ENCODE assay signal across 7 cellular contexts in genomic region chr11:10659339-10660216, GRCh38. TPM values are rescaled to one million over a fixed set of nuclear protein-coding genes. Genes with fewer than 3 reads are reported as not detected.
DNase-seq lines count a peak whose midpoint lies in the region; ATAC-seq and TF ChIP-seq lines count a peak whose summit lies in the region.

No MANE protein-coding gene starts in this region.

- H4K20me1 ChIP-seq in SK-N-SH (ENCODE audit: insufficient read depth) = no peaks in the 10 kb centered on the region

- no peaks in the 10 kb centered on the region for H3K9me2 ChIP-seq in SK-N-SH

- H3K36me3 ChIP-seq in SK-N-SH (replicated peaks in 1 of 2; ENCODE audit: control insufficient read depth in 1 of 2, insufficient read depth in 2 of 2, low read length in 1 of 2) (no peaks in the 10 kb centered on the region), gastroesophageal sphincter (no peaks in the 10 kb centered on the region)

- CTCF ChIA-PET in SK-N-SH (lab: Yijun Ruan, JAX) = interaction anchor here (0.7 kb wide), 1 partner anchor 354 kb away, joined by 3 read pairs; the partner anchor contains the start of gene ADM

- H2AFZ ChIP-seq in SK-N-SH (ENCODE audit: low read depth) = peak overlapping the region; percentile 77

- DNase-seq in HCEC 1CT = peak; percentile 98
- DNase-seq in SK-N-SH = no peak
- DNase-seq in Ammon's horn (ENCODE audit: low spot score) = no peak
- DNase-seq in stimulated activated CD4-positive, alpha-beta T cell treated with anti-CD3 and anti-CD28 coated beads, Interleukin-12 subunit alpha, Interleukin-12 subunit beta, amount 100 ng/mL, for 4 hours = no peak

- H3K4me2 ChIP-seq in SK-N-SH = peak overlapping the region; percentile 29; the same call in 1 of the 2 replicates

- H3K27ac ChIP-seq in SK-N-SH (ENCODE audit: low read depth in 2 of 2, low read length in 1 of 2) (peak overlapping the region in 1 of 2 experiments; percentile 70; a peak in 2 of 4 replicates), gastroesophageal sphincter (peak overlapping the region; percentile 80 to 93 (median 86)), skin epidermis (peak overlapping the region in 19 of 21 experiments; percentile 38 to 88 (median 71))

- POLR2A ChIA-PET in SK-N-SH (lab: Yijun Ruan, JAX) = no interaction called here

- peaks cover 12% of the 10 kb centered on the region for H3F3A ChIP-seq in SK-N-SH (replicated peaks; ENCODE audit: insufficient read depth)

- TF ChIP-seq CTCF in SK-N-SH (IDR thresholded peaks at IDR 0.05) (no peak), gastroesophageal sphincter (IDR thresholded peaks at IDR 0.05) (peak in 1 of 4 experiments; percentile 11)

- 58% methylated on average over 11 of the region's 13 CpGs for WGBS in SK-N-SH (ENCODE audit: low lambda C conversion rate)
- WGBS in gastroesophageal sphincter (ENCODE audit: low coverage in 1 of 2), 2 donors = 13 to 24% methylated on average over 3 to 9 of the region's 13 CpGs

- H3K27me3 ChIP-seq in SK-N-SH (ENCODE audit: insufficient read depth) (no peaks in the 10 kb centered on the region), gastroesophageal sphincter (no peaks in the 10 kb centered on the region)

- H3K9ac ChIP-seq in SK-N-SH = peak overlapping the region; percentile 11; the same call in 1 of the 2 replicates

- ATAC-seq in gastroesophageal sphincter (peak; percentile 86), HG02678 (IDR thresholded peaks at IDR 0.05; ENCODE audit: unreplicated experiment) (no peak)

- H3K4me3 ChIP-seq in SK-N-SH (ENCODE audit: low read depth in 2 of 2, low read length in 1 of 2) (no peak overlapping the region), gastroesophageal sphincter (peak overlapping the region in 1 of 2 donors; percentile 3), skin epidermis (no peak overlapping the region)

- no peak for TF ChIP-seq POLR2A in gastroesophageal sphincter (IDR thresholded peaks at IDR 0.05)

- peaks cover 2 to 26% of the 10 kb centered on the region in 2 experiments; a peak in 3 of 4 replicates for H3K4me1 ChIP-seq in SK-N-SH (ENCODE audit: control insufficient read depth in 1 of 2, insufficient read depth in 2 of 2, low read depth in 1 of 2, low read length in 1 of 2)
- H3K4me1 ChIP-seq in gastroesophageal sphincter = peaks cover 44 to 100% (median 67%) of the 10 kb centered on the region in 3 donors

- no peak for TF ChIP-seq RAD21 in SK-N-SH (IDR thresholded peaks at IDR 0.05; ENCODE audit: low read length)

- no peaks in the 10 kb centered on the region for H3K9me3 ChIP-seq in SK-N-SH
- no peaks in the 10 kb centered on the region for H3K9me3 ChIP-seq in gastroesophageal sphincter

- TF ChIP-seq EP300 in SK-N-SH (IDR thresholded peaks at IDR 0.05; ENCODE audit: borderline replicate concordance in 1 of 2, low read depth in 1 of 2, low read length in 1 of 2) = peak in 1 of 2 experiments; percentile 53; a peak in 1 of 4 replicates
- TF ChIP-seq EP300 in gastroesophageal sphincter (IDR thresholded peaks at IDR 0.05) = no peak

- no peaks in the 10 kb centered on the region for H3K79me2 ChIP-seq in SK-N-SH (ENCODE audit: insufficient read depth)

TF ChIP-seq in SK-N-SH, 30 proteins besides CTCF, POLR2A, EP300 and RAD21:
- TF ChIP-seq, protein P1, sequence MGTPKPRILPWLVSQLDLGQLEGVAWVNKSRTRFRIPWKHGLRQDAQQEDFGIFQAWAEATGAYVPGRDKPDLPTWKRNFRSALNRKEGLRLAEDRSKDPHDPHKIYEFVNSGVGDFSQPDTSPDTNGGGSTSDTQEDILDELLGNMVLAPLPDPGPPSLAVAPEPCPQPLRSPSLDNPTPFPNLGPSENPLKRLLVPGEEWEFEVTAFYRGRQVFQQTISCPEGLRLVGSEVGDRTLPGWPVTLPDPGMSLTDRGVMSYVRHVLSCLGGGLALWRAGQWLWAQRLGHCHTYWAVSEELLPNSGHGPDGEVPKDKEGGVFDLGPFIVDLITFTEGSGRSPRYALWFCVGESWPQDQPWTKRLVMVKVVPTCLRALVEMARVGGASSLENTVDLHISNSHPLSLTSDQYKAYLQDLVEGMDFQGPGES (IDR thresholded peaks at IDR 0.05; ENCODE audit: low read depth, low read length) = no peak
- TF ChIP-seq POLR2AphosphoS5 (IDR thresholded peaks at IDR 0.05; ENCODE audit: low read depth, low read length) (peak; percentile 32; the same call in 1 of the 2 replicates), TCF12 (IDR thresholded peaks at IDR 0.05) (peak; percentile 49; the same call in 1 of the 2 replicates), YY1 (IDR thresholded peaks at IDR 0.05; ENCODE audit: low read depth) (no peak), REST (IDR thresholded peaks at IDR 0.05; ENCODE audit: low read depth, low read length) (no peak), ELF1 (IDR thresholded peaks at IDR 0.05) (no peak), FOSL2 (IDR thresholded peaks at IDR 0.05; ENCODE audit: borderline replicate concordance, low read depth) (peak; percentile 87), ZBTB33 (IDR thresholded peaks at IDR 0.05; ENCODE audit: borderline replicate concordance, low read depth) (no peak), GABPA (IDR thresholded peaks at IDR 0.05; ENCODE audit: low read depth) (no peak), RXRA (IDR thresholded peaks at IDR 0.05; ENCODE audit: borderline replicate concordance, low read depth) (peak; percentile 47; the same call in 1 of the 2 replicates), MXI1 (IDR thresholded peaks at IDR 0.05; ENCODE audit: low read depth, low read length) (no peak), PBX3 (IDR thresholded peaks at IDR 0.05) (peak; percentile 73), JUND (IDR thresholded peaks at IDR 0.05) (peak; percentile 68), MEF2A (IDR thresholded peaks at IDR 0.05; ENCODE audit: borderline replicate concordance, low read depth) (0 out of 2 replicates have a peak, but pooled peaks have one; percentile 69), FOXJ3 (CRISPR knock-in tag; IDR thresholded peaks at IDR 0.05) (no peak)

RNA-seq across cellular contexts. Expression of gene IRAG1, which starts 34.0 kb away (rescaled TPM):
- polyA plus RNA-seq in SK-N-SH (2012; rRNA removed) = 0.05 and 0.10 TPM in 2 replicates
- polyA plus RNA-seq in SK-N-SH (2012; cell fraction: cytosol; rRNA removed) = 0.07 and 0.08 TPM in 2 replicates
- polyA plus RNA-seq in SK-N-SH (2012; cell fraction: nucleus; rRNA removed) = 0.27 and 0.29 TPM in 2 replicates
- 100 to 1,000 TPM; 156 to 408 (median 278) TPM for total RNA-seq in gastroesophageal sphincter
